ENCODE assay signal across 13 cellular contexts in genomic region chr3:49199900-49200281, GRCh38. TPM values are rescaled to one million over a fixed set of nuclear protein-coding genes. Genes with fewer than 3 reads are reported as not detected.
DNase-seq lines count a peak whose midpoint lies in the region; ATAC-seq and TF ChIP-seq lines count a peak whose summit lies in the region.
"Had no signal": no experiment of that assay in that cellular context is flagged by ENCODE, and none has a peak within 500 bp of the region (broad histone marks: within the 10 kb centered on the region; RNA-seq: fewer than 3 reads in every experiment).

No MANE protein-coding gene starts in this region.

- H3K4me2 ChIP-seq in osteoblast (ENCODE audit: insufficient read depth, low read length) = peak overlapping the region; percentile 81

- H3K27ac ChIP-seq in adrenal gland (peak overlapping the region in 3 of 5 donors; percentile 79 to 89 (median 80)), osteoblast (ENCODE audit: low read depth, low read length) (peak overlapping the region; percentile 90), transverse colon (peak overlapping the region in 3 of 4 donors; percentile 48 to 74 (median 67))
- H3K27ac ChIP-seq: body of pancreas had no signal

- ATAC-seq in left colon (no peak), GM18498 (IDR thresholded peaks at IDR 0.05; ENCODE audit: unreplicated experiment) (no peak), GM18511 (IDR thresholded peaks at IDR 0.05; ENCODE audit: unreplicated experiment) (no peak)

- peaks cover 33% of the 10 kb centered on the region for H3K79me2 ChIP-seq in osteoblast (ENCODE audit: insufficient read depth, low read length)

- H3K4me1 ChIP-seq in adrenal gland (replicated peaks in 1 of 2) = peaks cover 9 to 10% of the 10 kb centered on the region in 2 donors
- no peaks in the 10 kb centered on the region for H3K4me1 ChIP-seq in osteoblast (ENCODE audit: insufficient read depth, low read length)
- no peaks in the 10 kb centered on the region for H3K4me1 ChIP-seq in transverse colon
- H3K4me1 ChIP-seq: Caco-2 had no signal

- intact Hi-C loops in adrenal gland (cut with DNase I) = no loop called here
- intact Hi-C loops in transverse colon (cut with DNase I; ENCODE audit: low total_unique reads) = no loop called here
- intact Hi-C loops in left colon (cut with DNase I, micrococcal nuclease) = no loop called here

- DNase-seq in adrenal gland = no peak
- peak; percentile 34 for DNase-seq in fibroblast of mammary gland (ENCODE audit: low read depth)
- peak; percentile 79 for DNase-seq in osteoblast (ENCODE audit: insufficient read length, low spot score, missing footprints)
- no peak for DNase-seq in transverse colon
- no peak for DNase-seq in left colon
- no peak for DNase-seq in GDM1 (lab: John Stamatoyannopoulos, UW)
- DNase-seq: activated T-cell treated with anti-CD3 and anti-CD28 coated beads, Interleukin-2, amount 50 U/mL, for 4 hours; Caco-2; MM.1S; stimulated activated naive CD4-positive, alpha-beta T cell had no signal

- WGBS in adrenal gland, 4 donors = 67 to 89% (median 83%) methylated on average over 10 to 15 of the region's 15 CpGs
- 82 to 83% methylated on average over 6 to 15 of the region's 15 CpGs for WGBS in transverse colon (ENCODE audit: low coverage in 1 of 2), 2 donors

- no peak for TF ChIP-seq POLR2A in adrenal gland (IDR thresholded peaks at IDR 0.05)
- no peak for TF ChIP-seq POLR2A in transverse colon (IDR thresholded peaks at IDR 0.05)

- H3K4me3 ChIP-seq in adrenal gland (peak overlapping the region in 2 of 4 donors; percentile 15 to 45), fibroblast of mammary gland (ENCODE audit: control insufficient read depth, low read depth, low read length) (peak overlapping the region; percentile 61), osteoblast (ENCODE audit: insufficient read depth, low read length) (peak overlapping the region; percentile 86), transverse colon (peak overlapping the region in 3 of 4 donors; percentile 10 to 37 (median 22))
- H3K4me3 ChIP-seq: body of pancreas had no signal

- in situ Hi-C loops in transverse colon (cut with MboI; ENCODE audit: low pct_ligation_motif_present in 1 of 4, low pct_unique_long_range_greater_than_20kb in 1 of 4, low sequenced_read_pairs in 3 of 4) = no loop called here

- H3K9me3 ChIP-seq in adrenal gland (replicated peaks in 1 of 3) = no peaks in the 10 kb centered on the region
- no peaks in the 10 kb centered on the region for H3K9me3 ChIP-seq in osteoblast (ENCODE audit: low read depth, low read length)
- H3K9me3 ChIP-seq in transverse colon = no peaks in the 10 kb centered on the region
- H3K9me3 ChIP-seq: body of pancreas, Caco-2 had no signal

- H3K27me3 ChIP-seq in adrenal gland (no peaks in the 10 kb centered on the region), osteoblast (ENCODE audit: insufficient read depth, low read length) (no peaks in the 10 kb centered on the region), transverse colon (no peaks in the 10 kb centered on the region)

- H3K36me3 ChIP-seq in adrenal gland (replicated peaks in 1 of 2) (no peaks in the 10 kb centered on the region), osteoblast (ENCODE audit: insufficient read depth, low read length) (no peaks in the 10 kb centered on the region), transverse colon (no peaks in the 10 kb centered on the region)

- H4K20me1 ChIP-seq in osteoblast (ENCODE audit: insufficient read depth, low read length) = no peaks in the 10 kb centered on the region

- TF ChIP-seq EP300 in transverse colon (IDR thresholded peaks at IDR 0.05; ENCODE audit: low read depth) = no peak

- no peak for TF ChIP-seq CTCF in adrenal gland (IDR thresholded peaks at IDR 0.05)
- TF ChIP-seq CTCF in fibroblast of mammary gland (conservative IDR thresholded peaks at IDR 0.05; ENCODE audit: control insufficient read depth, insufficient read depth, low read depth, low read length) = no peak
- no peak for TF ChIP-seq CTCF in osteoblast (IDR thresholded peaks at IDR 0.05; ENCODE audit: extremely low read depth, low read depth, low read length)
- no peak for TF ChIP-seq CTCF in transverse colon (IDR thresholded peaks at IDR 0.05)

- H2AFZ ChIP-seq in osteoblast (ENCODE audit: low read length) = peak overlapping the region; percentile 95

RNA-seq across cellular contexts. Expression of gene KLHDC8B, which starts 28.5 kb away (rescaled TPM):
- total RNA-seq in adrenal gland (100 to 1,000 TPM; 195 to 501 (median 247) TPM), osteoblast (16.6 and 18.3 TPM in 2 replicates), transverse colon (10 to 100 TPM in 2 of 4 donors, 1 to 10 TPM in 2; 4.5 to 23.5 (median 13.4) TPM), left colon (10 to 100 TPM in 1 of 2 donors, 1 to 10 TPM in 1; 4.6 to 12.5 TPM)
- 100 to 1,000 TPM; 127 to 226 (median 171) TPM for polyA plus RNA-seq in adrenal gland

RNA-seq across cellular contexts. Expression of gene CCDC71, which starts 33.8 kb away (rescaled TPM):
- 10 to 100 TPM; 23.5 to 46.4 (median 33.9) TPM for total RNA-seq in adrenal gland
- 10 to 100 TPM; 13.4 to 17.7 (median 15.7) TPM for polyA plus RNA-seq in adrenal gland
- 19.2 and 22.8 TPM in 2 replicates for total RNA-seq in osteoblast
- total RNA-seq in transverse colon = 10 to 100 TPM; 26.2 to 33.9 (median 31.3) TPM
- 10 to 100 TPM; 16.3 to 20.3 TPM for total RNA-seq in left colon

Comparison
In these comparisons a context has a peak if more than half of its experiments do, and no peak if none do; other contexts are left out.
1. DNase-seq: peak in fibroblast of mammary gland (single experiment) and osteoblast (single experiment); none in adrenal gland (0 of 7), transverse colon (single experiment), left colon (0 of 2) and GDM1 (single experiment).
2. RNA of gene KLHDC8B, which starts 28.5 kb away (total RNA-seq): 195 to 501 TPM in adrenal gland; 4.5 to 23.5 TPM in transverse colon, 16.6 to 18.3 TPM in osteoblast and 4.6 to 12.5 TPM in left colon; every median in the first group is over 4 times any median in the second.
3. Peak in every context shown above with its lines, with median percentiles within 50 percentile points of each other: H3K27ac ChIP-seq.